ENCODE assay signal across 8 cellular contexts in genomic region chr11:75241036-75241905, GRCh38. TPM values are rescaled to one million over a fixed set of nuclear protein-coding genes. Genes with fewer than 3 reads are reported as not detected.
DNase-seq lines count a peak whose midpoint lies in the region; ATAC-seq and TF ChIP-seq lines count a peak whose summit lies in the region.

No MANE protein-coding gene starts in this region.

- ATAC-seq in GM21786 (IDR thresholded peaks at IDR 0.05; ENCODE audit: unreplicated experiment) = peak; percentile 86

- H3K9me3 Mint-ChIP-seq in activated naive CD8-positive, alpha-beta T cell (ENCODE audit: low read depth) = no peaks in the 10 kb centered on the region

- TF ChIP-seq EP300 in tibial nerve (IDR thresholded peaks at IDR 0.05) = no peak

- H3K4me1 ChIP-seq in cardiac muscle cell (ENCODE audit: low read depth) = no peaks in the 10 kb centered on the region
- H3K4me1 ChIP-seq in tibial nerve = peaks cover 0 to 23% (median 7%) of the 10 kb centered on the region in 4 donors

- H3K27ac Mint-ChIP-seq in activated naive CD8-positive, alpha-beta T cell = no peak overlapping the region

- H3K27ac ChIP-seq in SK-N-MC (no peak overlapping the region), cardiac muscle cell (no peak overlapping the region), tibial nerve (no peak overlapping the region)

- TF ChIP-seq CTCF in cardiac muscle cell (IDR thresholded peaks at IDR 0.05; ENCODE audit: low read depth, low read length) (peak; percentile 55), tibial nerve (IDR thresholded peaks at IDR 0.05) (peak; percentile 83 to 100 (median 99))

- H3K9me3 ChIP-seq in SK-N-MC (ENCODE audit: low read depth, low read length) (no peaks in the 10 kb centered on the region), cardiac muscle cell (ENCODE audit: low read depth) (no peaks in the 10 kb centered on the region), tibial nerve (no peaks in the 10 kb centered on the region)

- H3K4me1 Mint-ChIP-seq in activated naive CD8-positive, alpha-beta T cell (ENCODE audit: low read depth) = peaks cover 10% of the 10 kb centered on the region

- H3K36me3 ChIP-seq in SK-N-MC (ENCODE audit: insufficient read depth, low read length) (no peaks in the 10 kb centered on the region), cardiac muscle cell (no peaks in the 10 kb centered on the region), tibial nerve (no peaks in the 10 kb centered on the region)

- DNase-seq in DMS79 (lab: John Stamatoyannopoulos, UW) (peak; percentile 66), Kasumi-1 (lab: John Stamatoyannopoulos, UW) (peak; percentile 40 to 65), SK-N-MC (ENCODE audit: low read depth, low spot score) (no peak), cardiac muscle cell (ENCODE audit: low read depth in 1 of 2, low spot score in 1 of 2) (peak; percentile 90), pons (ENCODE audit: low spot score) (peak; percentile 49), tibial nerve (ENCODE audit: low spot score in 2 of 2) (peak; percentile 63 to 72)

- H3K4me3 Mint-ChIP-seq in activated naive CD8-positive, alpha-beta T cell = peak overlapping the region; percentile 72

- 2% methylated on average over 23 to 33 of the region's 140 CpGs for WGBS in tibial nerve, 2 donors

- TF ChIP-seq POLR2A in tibial nerve (IDR thresholded peaks at IDR 0.05) = peak in 1 of 2 donors; percentile 33

- peaks cover 18% of the 10 kb centered on the region for H3K27me3 Mint-ChIP-seq in activated naive CD8-positive, alpha-beta T cell

- H3K4me3 ChIP-seq in SK-N-MC (peak overlapping the region; percentile 76), cardiac muscle cell (peak overlapping the region; percentile 40), tibial nerve (peak overlapping the region; percentile 23 to 52 (median 32))

- H3K27me3 ChIP-seq in cardiac muscle cell (peaks cover 88% of the 10 kb centered on the region), tibial nerve (peaks cover 0 to 34% of the 10 kb centered on the region in 2 donors)

- no peaks in the 10 kb centered on the region for H3K36me3 Mint-ChIP-seq in activated naive CD8-positive, alpha-beta T cell

- no peak overlapping the region for H3K9ac ChIP-seq in SK-N-MC (ENCODE audit: insufficient read length)

RNA-seq across cellular contexts. Expression of gene TPBGL, which starts 0.7 kb away (rescaled TPM):
- total RNA-seq in cardiac muscle cell (0.18 and 0.21 TPM in 2 replicates), tibial nerve (1 to 10 TPM in 3 of 4 donors, not detected in 1; 1.0 to 1.5 (median 1.1) TPM)
- polyA plus RNA-seq in cardiac muscle cell = 0.07 and 0.56 TPM in 2 replicates
